In genomic region chr20:14902432-14903089, GRCh38 we compare ENCODE assay signal across 16 cellular contexts.
DNase-seq lines count a peak whose midpoint lies in the region; ATAC-seq and TF ChIP-seq lines count a peak whose summit lies in the region.
"Had no signal": no experiment of that assay in that cellular context is flagged by ENCODE, and none has a peak within 500 bp of the region (broad histone marks: within the 10 kb centered on the region; RNA-seq: fewer than 3 reads in every experiment).

No MANE protein-coding gene starts in this region.

- peaks cover 0 to 29% (median 0%) of the 10 kb centered on the region in 11 experiments; a peak in 3 of 22 replicates for H3K27me3 ChIP-seq in BLaER1 treated with 17β-estradiol and CSF1 and Interleukin-3, amounts not matched to agents 10 nM and 100 nM
- H3K27me3 ChIP-seq in suprapubic skin, result no peaks in the 10 kb centered on the region
- H3K27me3 ChIP-seq: hepatocyte had no signal

- H3K9me3 Mint-ChIP-seq in HFFc6, result peaks cover 51% of the 10 kb centered on the region

- H3K27me3 Mint-ChIP-seq in HFFc6 (ENCODE audit: insufficient read depth), result no peaks in the 10 kb centered on the region
- H3K27me3 Mint-ChIP-seq: activated CD4-positive, alpha-beta T cell treated with anti-CD3 and anti-CD28 coated beads for 36 hours; activated naive CD8-positive, alpha-beta T cell treated with anti-CD3 and anti-CD28 coated beads, Interleukin-2, amount 10 ng/mL, durations not matched to agents 7 days and 5 days had no signal

- H3K4me1 ChIP-seq in BLaER1 treated with 17β-estradiol and CSF1 and Interleukin-3, amounts not matched to agents 10 nM and 100 nM, result peaks cover 0 to 20% (median 11%) of the 10 kb centered on the region in 10 experiments; a peak in 11 of 20 replicates
- H3K4me1 ChIP-seq in suprapubic skin, result no peaks in the 10 kb centered on the region

- TF ChIP-seq CTCF in suprapubic skin (IDR thresholded peaks at IDR 0.05) (no peak), GM13976 (IDR thresholded peaks at IDR 0.05; ENCODE audit: borderline replicate concordance, control extremely low read depth, extremely low read depth, insufficient read depth, missing control alignments) (no peak), HFFc6 (IDR thresholded peaks at IDR 0.05) (no peak)

- H3K36me3 Mint-ChIP-seq in HFFc6 (ENCODE audit: low read depth), result no peaks in the 10 kb centered on the region
- H3K36me3 Mint-ChIP-seq: activated naive CD8-positive, alpha-beta T cell treated with anti-CD3 and anti-CD28 coated beads, Interleukin-2, amount 10 ng/mL, durations not matched to agents 7 days and 5 days; stimulated activated effector memory CD8-positive, alpha-beta T cell treated with anti-CD3 and anti-CD28 coated beads, Interleukin-12 subunit alpha, Interleukin-12 subunit beta, amount 100 ng/mL, for 72 hours had no signal

- H3K9ac ChIP-seq in BLaER1 treated with 17β-estradiol and CSF1 and Interleukin-3, amounts not matched to agents 10 nM and 100 nM, result 0 out of 22 replicates have a peak overlapping the region, but pooled peaks of 1 of the 11 experiments have one; percentile 13

- ATAC-seq in GM19328 (IDR thresholded peaks at IDR 0.05; ENCODE audit: unreplicated experiment) (peak; percentile 91), HG02759 (IDR thresholded peaks at IDR 0.05; ENCODE audit: unreplicated experiment) (peak; percentile 95), HG03460 (IDR thresholded peaks at IDR 0.05; ENCODE audit: unreplicated experiment) (peak; percentile 98)
- ATAC-seq: activated CD4-positive, alpha-beta T cell treated with anti-CD3 and anti-CD28 coated beads for 36 hours; mucosa of descending colon; Panc1; stimulated activated effector memory CD8-positive, alpha-beta T cell treated with anti-CD3 and anti-CD28 coated beads, Interleukin-12 subunit alpha, Interleukin-12 subunit beta, amount 100 ng/mL, for 72 hours had no signal

- DNase-seq in suprapubic skin (ENCODE audit: low spot score in 2 of 2), result no peak
- DNase-seq in GM13976 (ENCODE audit: low spot score), result no peak
- no peak for DNase-seq in HFFc6
- no peak for DNase-seq in activated naive CD4-positive, alpha-beta T cell treated with Interleukin-2 at 50 U/mL for 16 hours
- DNase-seq: activated CD4-positive, alpha-beta T cell treated with anti-CD3 and anti-CD28 coated beads for 36 hours; activated naive CD8-positive, alpha-beta T cell treated with anti-CD3 and anti-CD28 coated beads, Interleukin-2, amount 10 ng/mL, durations not matched to agents 7 days and 5 days; mucosa of descending colon; NCI-H146 had no signal

- H3K27ac Mint-ChIP-seq in HFFc6, result no peak overlapping the region
- H3K27ac Mint-ChIP-seq: activated CD4-positive, alpha-beta T cell treated with anti-CD3 and anti-CD28 coated beads for 36 hours; activated naive CD8-positive, alpha-beta T cell treated with anti-CD3 and anti-CD28 coated beads, Interleukin-2, amount 10 ng/mL, durations not matched to agents 7 days and 5 days; stimulated activated effector memory CD8-positive, alpha-beta T cell treated with anti-CD3 and anti-CD28 coated beads, Interleukin-12 subunit alpha, Interleukin-12 subunit beta, amount 100 ng/mL, for 72 hours had no signal

- no peak overlapping the region for H3K4me3 ChIP-seq in BLaER1 treated with 17β-estradiol and CSF1 and Interleukin-3, amounts not matched to agents 10 nM and 100 nM
- no peak overlapping the region for H3K4me3 ChIP-seq in suprapubic skin
- H3K4me3 ChIP-seq: hepatocyte, mucosa of descending colon, skin epidermis had no signal

- TF ChIP-seq POLR2A in suprapubic skin (IDR thresholded peaks at IDR 0.05), result no peak

- peak overlapping the region in 8 of 11 experiments; percentile 4 to 76 (median 64); a peak in 14 of 22 replicates for H3K4me2 ChIP-seq in BLaER1 treated with 17β-estradiol and CSF1 and Interleukin-3, amounts not matched to agents 10 nM and 100 nM
- H3K4me2 ChIP-seq: hepatocyte had no signal

- in situ Hi-C loops in GM13976 (cut with MboI; ENCODE audit: low sequenced_read_pairs, unreplicated experiment), result no loop called here

- TF ChIP-seq EP300 in suprapubic skin (IDR thresholded peaks at IDR 0.05), result no peak

- no peaks in the 10 kb centered on the region for H4K20me1 ChIP-seq in BLaER1 treated with 17β-estradiol and CSF1 and Interleukin-3, amounts not matched to agents 10 nM and 100 nM

- H3K4me3 Mint-ChIP-seq in HFFc6, result no peak overlapping the region
- H3K4me3 Mint-ChIP-seq: activated CD4-positive, alpha-beta T cell treated with anti-CD3 and anti-CD28 coated beads for 36 hours; activated naive CD8-positive, alpha-beta T cell treated with anti-CD3 and anti-CD28 coated beads, Interleukin-2, amount 10 ng/mL, durations not matched to agents 7 days and 5 days; stimulated activated effector memory CD8-positive, alpha-beta T cell treated with anti-CD3 and anti-CD28 coated beads, Interleukin-12 subunit alpha, Interleukin-12 subunit beta, amount 100 ng/mL, for 72 hours had no signal

- peak overlapping the region in 2 of 11 experiments; percentile 61 to 67; a peak in 5 of 22 replicates for H3K27ac ChIP-seq in BLaER1 treated with 17β-estradiol and CSF1 and Interleukin-3, amounts not matched to agents 10 nM and 100 nM
- no peak overlapping the region for H3K27ac ChIP-seq in suprapubic skin
- H3K27ac ChIP-seq: hepatocyte, skin epidermis had no signal

- no peaks in the 10 kb centered on the region for H3K36me3 ChIP-seq in BLaER1 treated with 17β-estradiol and CSF1 and Interleukin-3, amounts not matched to agents 10 nM and 100 nM
- H3K36me3 ChIP-seq in suprapubic skin, result no peaks in the 10 kb centered on the region

- H3K4me1 Mint-ChIP-seq in HFFc6 (ENCODE audit: low read depth), result no peaks in the 10 kb centered on the region
- H3K4me1 Mint-ChIP-seq: activated CD4-positive, alpha-beta T cell treated with anti-CD3 and anti-CD28 coated beads for 36 hours; activated naive CD8-positive, alpha-beta T cell treated with anti-CD3 and anti-CD28 coated beads, Interleukin-2, amount 10 ng/mL, durations not matched to agents 7 days and 5 days; stimulated activated effector memory CD8-positive, alpha-beta T cell treated with anti-CD3 and anti-CD28 coated beads, Interleukin-12 subunit alpha, Interleukin-12 subunit beta, amount 100 ng/mL, for 72 hours had no signal

- H3K9me3 ChIP-seq in BLaER1 treated with 17β-estradiol and CSF1 and Interleukin-3, amounts not matched to agents 10 nM and 100 nM (replicated peaks in 1 of 11), result 0 out of 22 replicates have a peak, but pooled peaks cover 0 to 3% (median 0%) of the 10 kb centered on the region in 11 experiments
- H3K9me3 ChIP-seq in suprapubic skin, result no peaks in the 10 kb centered on the region
- H3K9me3 ChIP-seq: mucosa of descending colon had no signal

- 78% methylated on average over 4 of the region's 4 CpGs for WGBS in suprapubic skin
